ENCODE assay signal across 2 cellular contexts in genomic region chr21:38167345-38167744, GRCh38.
TF ChIP-seq lines count a peak whose summit lies in the region.

No MANE protein-coding gene starts in this region.

TF ChIP-seq in IMR-90, 13 proteins besides CTCF, POLR2A, EP300 and RAD21:
- TF ChIP-seq, protein P1, sequence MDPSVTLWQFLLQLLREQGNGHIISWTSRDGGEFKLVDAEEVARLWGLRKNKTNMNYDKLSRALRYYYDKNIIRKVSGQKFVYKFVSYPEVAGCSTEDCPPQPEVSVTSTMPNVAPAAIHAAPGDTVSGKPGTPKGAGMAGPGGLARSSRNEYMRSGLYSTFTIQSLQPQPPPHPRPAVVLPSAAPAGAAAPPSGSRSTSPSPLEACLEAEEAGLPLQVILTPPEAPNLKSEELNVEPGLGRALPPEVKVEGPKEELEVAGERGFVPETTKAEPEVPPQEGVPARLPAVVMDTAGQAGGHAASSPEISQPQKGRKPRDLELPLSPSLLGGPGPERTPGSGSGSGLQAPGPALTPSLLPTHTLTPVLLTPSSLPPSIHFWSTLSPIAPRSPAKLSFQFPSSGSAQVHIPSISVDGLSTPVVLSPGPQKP (IDR thresholded peaks at IDR 0.05; ENCODE audit: borderline replicate concordance, low read depth, low read length) = no peak
- peak; percentile 86 for TF ChIP-seq MAFK (IDR thresholded peaks at IDR 0.05; ENCODE audit: low read depth, low read length)

TF ChIP-seq in K562, 482 proteins besides CTCF, POLR2A, EP300 and RAD21:
- TF ChIP-seq GTF2A2 (tag; IDR thresholded peaks at IDR 0.05) (no peak), MAFG (tag; conservative IDR thresholded peaks at IDR 0.05) (peak; percentile 66), JUND (IDR thresholded peaks at IDR 0.05; ENCODE audit: borderline replicate concordance, low read depth, low read length) (no peak), JUND (tag; IDR thresholded peaks at IDR 0.05; ENCODE audit: borderline replicate concordance, low read depth, low read length) (no peak), C11orf30 (IDR thresholded peaks at IDR 0.05; ENCODE audit: low read depth) (peak; percentile 70; the same call in 1 of the 2 replicates), STAT5A (IDR thresholded peaks at IDR 0.05; ENCODE audit: borderline replicate concordance, low read length) (no peak), ZNF316 (IDR thresholded peaks at IDR 0.05) (peak; percentile 88), MEF2D (tag; conservative IDR thresholded peaks at IDR 0.05; ENCODE audit: low read depth) (no peak), HINFP (tag; conservative IDR thresholded peaks at IDR 0.05; ENCODE audit: low read depth) (no peak), ZC3H11A (IDR thresholded peaks at IDR 0.05; ENCODE audit: low read depth, low read length) (no peak), ESRRB (CRISPR knock-in tag; IDR thresholded peaks at IDR 0.05; ENCODE audit: borderline replicate concordance) (no peak), ELF1 (tag; IDR thresholded peaks at IDR 0.05) (no peak), FOSL1 (tag; conservative IDR thresholded peaks at IDR 0.05) (no peak), PTRF (tag; IDR thresholded peaks at IDR 0.05) (no peak), RBM39 (optimal IDR thresholded peaks at IDR 0.05; ENCODE audit: low read depth, low read length) (no peak), MAZ (CRISPR knock-in tag; conservative IDR thresholded peaks at IDR 0.05 in 1 of 2, IDR thresholded peaks at IDR 0.05 in 1 of 2) (no peak), FUS (optimal IDR thresholded peaks at IDR 0.05; ENCODE audit: low read depth, low read length) (no peak), STAT5B (CRISPR knock-in tag; IDR thresholded peaks at IDR 0.05) (no peak), ZNF431 (CRISPR knock-in tag; IDR thresholded peaks at IDR 0.05) (no peak), E2F3 (CRISPR knock-in tag; IDR thresholded peaks at IDR 0.05) (no peak), KLF13 (tag; IDR thresholded peaks at IDR 0.05; ENCODE audit: borderline replicate concordance, low read depth) (no peak), MAFF (IDR thresholded peaks at IDR 0.05; ENCODE audit: low read length) (peak; percentile 80), PURB (CRISPR knock-in tag; IDR thresholded peaks at IDR 0.05; ENCODE audit: low read depth) (no peak), ARID3A (IDR thresholded peaks at IDR 0.05; ENCODE audit: borderline replicate concordance, low read depth, low read length) (no peak), MAFK (IDR thresholded peaks at IDR 0.05; ENCODE audit: low read length) (peak; percentile 72), KLF1 (tag; IDR thresholded peaks at IDR 0.05) (no peak), ARNT (IDR thresholded peaks at IDR 0.05) (no peak)
- TF ChIP-seq, protein P2, sequence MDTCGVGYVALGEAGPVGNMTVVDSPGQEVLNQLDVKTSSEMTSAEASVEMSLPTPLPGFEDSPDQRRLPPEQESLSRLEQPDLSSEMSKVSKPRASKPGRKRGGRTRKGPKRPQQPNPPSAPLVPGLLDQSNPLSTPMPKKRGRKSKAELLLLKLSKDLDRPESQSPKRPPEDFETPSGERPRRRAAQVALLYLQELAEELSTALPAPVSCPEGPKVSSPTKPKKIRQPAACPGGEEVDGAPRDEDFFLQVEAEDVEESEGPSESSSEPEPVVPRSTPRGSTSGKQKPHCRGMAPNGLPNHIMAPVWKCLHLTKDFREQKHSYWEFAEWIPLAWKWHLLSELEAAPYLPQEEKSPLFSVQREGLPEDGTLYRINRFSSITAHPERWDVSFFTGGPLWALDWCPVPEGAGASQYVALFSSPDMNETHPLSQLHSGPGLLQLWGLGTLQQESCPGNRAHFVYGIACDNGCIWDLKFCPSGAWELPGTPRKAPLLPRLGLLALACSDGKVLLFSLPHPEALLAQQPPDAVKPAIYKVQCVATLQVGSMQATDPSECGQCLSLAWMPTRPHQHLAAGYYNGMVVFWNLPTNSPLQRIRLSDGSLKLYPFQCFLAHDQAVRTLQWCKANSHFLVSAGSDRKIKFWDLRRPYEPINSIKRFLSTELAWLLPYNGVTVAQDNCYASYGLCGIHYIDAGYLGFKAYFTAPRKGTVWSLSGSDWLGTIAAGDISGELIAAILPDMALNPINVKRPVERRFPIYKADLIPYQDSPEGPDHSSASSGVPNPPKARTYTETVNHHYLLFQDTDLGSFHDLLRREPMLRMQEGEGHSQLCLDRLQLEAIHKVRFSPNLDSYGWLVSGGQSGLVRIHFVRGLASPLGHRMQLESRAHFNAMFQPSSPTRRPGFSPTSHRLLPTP (IDR thresholded peaks at IDR 0.05; ENCODE audit: borderline replicate concordance, extremely low read depth, insufficient read length) = no peak
- TF ChIP-seq, protein P3, sequence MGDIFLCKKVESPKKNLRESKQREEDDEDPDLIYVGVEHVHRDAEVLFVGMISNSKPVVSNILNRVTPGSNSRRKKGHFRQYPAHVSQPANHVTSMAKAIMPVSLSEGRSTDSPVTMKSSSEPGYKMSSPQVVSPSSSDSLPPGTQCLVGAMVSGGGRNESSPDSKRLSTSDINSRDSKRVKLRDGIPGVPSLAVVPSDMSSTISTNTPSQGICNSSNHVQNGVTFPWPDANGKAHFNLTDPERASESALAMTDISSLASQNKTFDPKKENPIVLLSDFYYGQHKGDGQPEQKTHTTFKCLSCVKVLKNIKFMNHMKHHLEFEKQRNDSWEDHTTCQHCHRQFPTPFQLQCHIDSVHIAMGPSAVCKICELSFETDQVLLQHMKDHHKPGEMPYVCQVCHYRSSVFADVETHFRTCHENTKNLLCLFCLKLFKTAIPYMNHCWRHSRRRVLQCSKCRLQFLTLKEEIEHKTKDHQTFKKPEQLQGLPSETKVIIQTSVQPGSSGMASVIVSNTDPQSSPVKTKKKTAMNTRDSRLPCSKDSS (IDR thresholded peaks at IDR 0.05; ENCODE audit: low read depth, partially characterized antibody) = no peak
- TF ChIP-seq, protein P4, sequence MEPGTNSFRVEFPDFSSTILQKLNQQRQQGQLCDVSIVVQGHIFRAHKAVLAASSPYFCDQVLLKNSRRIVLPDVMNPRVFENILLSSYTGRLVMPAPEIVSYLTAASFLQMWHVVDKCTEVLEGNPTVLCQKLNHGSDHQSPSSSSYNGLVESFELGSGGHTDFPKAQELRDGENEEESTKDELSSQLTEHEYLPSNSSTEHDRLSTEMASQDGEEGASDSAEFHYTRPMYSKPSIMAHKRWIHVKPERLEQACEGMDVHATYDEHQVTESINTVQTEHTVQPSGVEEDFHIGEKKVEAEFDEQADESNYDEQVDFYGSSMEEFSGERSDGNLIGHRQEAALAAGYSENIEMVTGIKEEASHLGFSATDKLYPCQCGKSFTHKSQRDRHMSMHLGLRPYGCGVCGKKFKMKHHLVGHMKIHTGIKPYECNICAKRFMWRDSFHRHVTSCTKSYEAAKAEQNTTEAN (CRISPR knock-in tag; IDR thresholded peaks at IDR 0.05) = no peak
- TF ChIP-seq, protein P5, sequence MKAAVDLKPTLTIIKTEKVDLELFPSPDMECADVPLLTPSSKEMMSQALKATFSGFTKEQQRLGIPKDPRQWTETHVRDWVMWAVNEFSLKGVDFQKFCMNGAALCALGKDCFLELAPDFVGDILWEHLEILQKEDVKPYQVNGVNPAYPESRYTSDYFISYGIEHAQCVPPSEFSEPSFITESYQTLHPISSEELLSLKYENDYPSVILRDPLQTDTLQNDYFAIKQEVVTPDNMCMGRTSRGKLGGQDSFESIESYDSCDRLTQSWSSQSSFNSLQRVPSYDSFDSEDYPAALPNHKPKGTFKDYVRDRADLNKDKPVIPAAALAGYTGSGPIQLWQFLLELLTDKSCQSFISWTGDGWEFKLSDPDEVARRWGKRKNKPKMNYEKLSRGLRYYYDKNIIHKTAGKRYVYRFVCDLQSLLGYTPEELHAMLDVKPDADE (conservative IDR thresholded peaks at IDR 0.05; ENCODE audit: control insufficient read depth, low read depth, low read length) = no peak
- TF ChIP-seq, protein P1 (CRISPR knock-in tag; IDR thresholded peaks at IDR 0.05) = no peak
